In genomic region chr11:12269104-12269441, GRCh38 we compare ENCODE assay signal across 1 cellular context.
TF ChIP-seq lines count a peak whose summit lies in the region.

No MANE protein-coding gene starts in this region.

TF ChIP-seq in HepG2, 621 proteins besides CTCF, POLR2A, EP300 and RAD21 (continued from another document):
- no peak for TF ChIP-seq ZNF431 (CRISPR knock-in tag; IDR thresholded peaks at IDR 0.05; ENCODE audit: borderline replicate concordance, low read depth)
- TF ChIP-seq NPAS2 (CRISPR knock-in tag; IDR thresholded peaks at IDR 0.05; ENCODE audit: borderline replicate concordance): no peak
